In the genomic region with DNA sequence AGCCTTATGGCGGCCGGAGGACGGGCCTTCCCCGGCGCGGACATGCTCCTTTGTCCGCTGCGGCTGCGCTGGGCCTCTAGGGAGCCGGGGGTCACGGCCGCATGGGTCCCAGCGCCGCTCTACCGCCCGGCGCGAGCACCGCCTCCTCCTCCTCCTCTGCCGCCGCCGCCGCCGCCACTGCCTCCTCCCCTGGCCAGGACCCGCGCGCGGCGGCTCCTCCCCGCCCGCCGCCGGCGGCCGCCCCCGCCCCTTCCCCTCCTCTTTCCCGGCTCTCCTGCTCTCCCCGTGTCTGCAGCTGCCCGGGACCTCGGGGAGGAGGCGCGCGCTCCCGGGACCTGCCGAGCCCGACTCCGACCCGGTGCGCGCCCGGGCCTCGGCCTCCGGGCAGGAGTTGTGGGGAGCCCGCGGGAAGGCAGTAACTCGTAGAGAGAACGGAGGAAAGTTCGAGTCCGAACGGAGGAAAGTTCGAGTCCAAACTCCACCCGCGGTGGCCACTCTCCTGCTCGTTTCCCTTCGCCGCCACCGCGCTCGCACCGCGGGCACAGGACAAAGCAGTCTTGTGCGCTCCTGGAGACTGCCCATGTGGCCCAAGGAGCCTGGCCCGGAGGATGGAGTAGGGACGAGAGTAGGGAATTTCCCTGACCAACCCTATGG, we compare ENCODE assay signal across 1 cellular context.
TF ChIP-seq lines count a peak whose summit lies in the region.

A gene with protein sequence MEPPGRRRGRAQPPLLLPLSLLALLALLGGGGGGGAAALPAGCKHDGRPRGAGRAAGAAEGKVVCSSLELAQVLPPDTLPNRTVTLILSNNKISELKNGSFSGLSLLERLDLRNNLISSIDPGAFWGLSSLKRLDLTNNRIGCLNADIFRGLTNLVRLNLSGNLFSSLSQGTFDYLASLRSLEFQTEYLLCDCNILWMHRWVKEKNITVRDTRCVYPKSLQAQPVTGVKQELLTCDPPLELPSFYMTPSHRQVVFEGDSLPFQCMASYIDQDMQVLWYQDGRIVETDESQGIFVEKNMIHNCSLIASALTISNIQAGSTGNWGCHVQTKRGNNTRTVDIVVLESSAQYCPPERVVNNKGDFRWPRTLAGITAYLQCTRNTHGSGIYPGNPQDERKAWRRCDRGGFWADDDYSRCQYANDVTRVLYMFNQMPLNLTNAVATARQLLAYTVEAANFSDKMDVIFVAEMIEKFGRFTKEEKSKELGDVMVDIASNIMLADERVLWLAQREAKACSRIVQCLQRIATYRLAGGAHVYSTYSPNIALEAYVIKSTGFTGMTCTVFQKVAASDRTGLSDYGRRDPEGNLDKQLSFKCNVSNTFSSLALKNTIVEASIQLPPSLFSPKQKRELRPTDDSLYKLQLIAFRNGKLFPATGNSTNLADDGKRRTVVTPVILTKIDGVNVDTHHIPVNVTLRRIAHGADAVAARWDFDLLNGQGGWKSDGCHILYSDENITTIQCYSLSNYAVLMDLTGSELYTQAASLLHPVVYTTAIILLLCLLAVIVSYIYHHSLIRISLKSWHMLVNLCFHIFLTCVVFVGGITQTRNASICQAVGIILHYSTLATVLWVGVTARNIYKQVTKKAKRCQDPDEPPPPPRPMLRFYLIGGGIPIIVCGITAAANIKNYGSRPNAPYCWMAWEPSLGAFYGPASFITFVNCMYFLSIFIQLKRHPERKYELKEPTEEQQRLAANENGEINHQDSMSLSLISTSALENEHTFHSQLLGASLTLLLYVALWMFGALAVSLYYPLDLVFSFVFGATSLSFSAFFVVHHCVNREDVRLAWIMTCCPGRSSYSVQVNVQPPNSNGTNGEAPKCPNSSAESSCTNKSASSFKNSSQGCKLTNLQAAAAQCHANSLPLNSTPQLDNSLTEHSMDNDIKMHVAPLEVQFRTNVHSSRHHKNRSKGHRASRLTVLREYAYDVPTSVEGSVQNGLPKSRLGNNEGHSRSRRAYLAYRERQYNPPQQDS (N-terminal part only) (minus strand): TSS at position 179 of the 654 bp plus-strand sequence. CDS start 282 bp downstream, outside the sequence.

TF ChIP-seq in HepG2, 621 proteins besides CTCF, POLR2A, EP300 and RAD21 (continued from another document and continues in another):
- TF ChIP-seq, protein P1, sequence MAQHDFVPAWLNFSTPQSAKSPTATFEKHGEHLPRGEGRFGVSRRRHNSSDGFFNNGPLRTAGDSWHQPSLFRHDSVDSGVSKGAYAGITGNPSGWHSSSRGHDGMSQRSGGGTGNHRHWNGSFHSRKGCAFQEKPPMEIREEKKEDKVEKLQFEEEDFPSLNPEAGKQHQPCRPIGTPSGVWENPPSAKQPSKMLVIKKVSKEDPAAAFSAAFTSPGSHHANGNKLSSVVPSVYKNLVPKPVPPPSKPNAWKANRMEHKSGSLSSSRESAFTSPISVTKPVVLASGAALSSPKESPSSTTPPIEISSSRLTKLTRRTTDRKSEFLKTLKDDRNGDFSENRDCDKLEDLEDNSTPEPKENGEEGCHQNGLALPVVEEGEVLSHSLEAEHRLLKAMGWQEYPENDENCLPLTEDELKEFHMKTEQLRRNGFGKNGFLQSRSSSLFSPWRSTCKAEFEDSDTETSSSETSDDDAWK (CRISPR knock-in tag; IDR thresholded peaks at IDR 0.05): no peak
- TF ChIP-seq, protein P2, sequence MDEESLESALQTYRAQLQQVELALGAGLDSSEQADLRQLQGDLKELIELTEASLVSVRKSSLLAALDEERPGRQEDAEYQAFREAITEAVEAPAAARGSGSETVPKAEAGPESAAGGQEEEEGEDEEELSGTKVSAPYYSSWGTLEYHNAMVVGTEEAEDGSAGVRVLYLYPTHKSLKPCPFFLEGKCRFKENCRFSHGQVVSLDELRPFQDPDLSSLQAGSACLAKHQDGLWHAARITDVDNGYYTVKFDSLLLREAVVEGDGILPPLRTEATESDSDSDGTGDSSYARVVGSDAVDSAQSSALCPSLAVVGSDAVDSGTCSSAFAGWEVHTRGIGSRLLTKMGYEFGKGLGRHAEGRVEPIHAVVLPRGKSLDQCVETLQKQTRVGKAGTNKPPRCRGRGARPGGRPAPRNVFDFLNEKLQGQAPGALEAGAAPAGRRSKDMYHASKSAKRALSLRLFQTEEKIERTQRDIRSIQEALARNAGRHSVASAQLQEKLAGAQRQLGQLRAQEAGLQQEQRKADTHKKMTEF (CRISPR knock-in tag; IDR thresholded peaks at IDR 0.05): peak; percentile 2; the same call in 1 of the 2 replicates
- TF ChIP-seq NFKBIZ (CRISPR knock-in tag; IDR thresholded peaks at IDR 0.05) (no peak), TBL1XR1 (IDR thresholded peaks at IDR 0.05; ENCODE audit: borderline replicate concordance, low read length, partially characterized antibody) (no peak), HNF4A (CRISPR knock-in tag; IDR thresholded peaks at IDR 0.05) (peak; percentile 66), KAT2B (IDR thresholded peaks at IDR 0.05; ENCODE audit: borderline replicate concordance, low read depth, low read length) (no peak), PHF21A (CRISPR knock-in tag; IDR thresholded peaks at IDR 0.05) (no peak), RORA (CRISPR knock-in tag; IDR thresholded peaks at IDR 0.05) (no peak), SP4 (CRISPR knock-in tag; IDR thresholded peaks at IDR 0.05) (no peak), MTF2 (CRISPR knock-in tag; IDR thresholded peaks at IDR 0.05; ENCODE audit: borderline replicate concordance) (no peak), SIX1 (CRISPR knock-in tag; IDR thresholded peaks at IDR 0.05; ENCODE audit: borderline replicate concordance) (no peak), ZNF264 (CRISPR knock-in tag; IDR thresholded peaks at IDR 0.05) (no peak), ZNF143 (CRISPR knock-in tag; IDR thresholded peaks at IDR 0.05) (no peak), ZNF30 (CRISPR knock-in tag; IDR thresholded peaks at IDR 0.05) (no peak), ZZZ3 (CRISPR knock-in tag; IDR thresholded peaks at IDR 0.05; ENCODE audit: borderline replicate concordance) (no peak), ZNF776 (CRISPR knock-in tag; IDR thresholded peaks at IDR 0.05) (no peak), SPEN (CRISPR knock-in tag; IDR thresholded peaks at IDR 0.05; ENCODE audit: low read depth) (no peak)
- TF ChIP-seq, protein P3, sequence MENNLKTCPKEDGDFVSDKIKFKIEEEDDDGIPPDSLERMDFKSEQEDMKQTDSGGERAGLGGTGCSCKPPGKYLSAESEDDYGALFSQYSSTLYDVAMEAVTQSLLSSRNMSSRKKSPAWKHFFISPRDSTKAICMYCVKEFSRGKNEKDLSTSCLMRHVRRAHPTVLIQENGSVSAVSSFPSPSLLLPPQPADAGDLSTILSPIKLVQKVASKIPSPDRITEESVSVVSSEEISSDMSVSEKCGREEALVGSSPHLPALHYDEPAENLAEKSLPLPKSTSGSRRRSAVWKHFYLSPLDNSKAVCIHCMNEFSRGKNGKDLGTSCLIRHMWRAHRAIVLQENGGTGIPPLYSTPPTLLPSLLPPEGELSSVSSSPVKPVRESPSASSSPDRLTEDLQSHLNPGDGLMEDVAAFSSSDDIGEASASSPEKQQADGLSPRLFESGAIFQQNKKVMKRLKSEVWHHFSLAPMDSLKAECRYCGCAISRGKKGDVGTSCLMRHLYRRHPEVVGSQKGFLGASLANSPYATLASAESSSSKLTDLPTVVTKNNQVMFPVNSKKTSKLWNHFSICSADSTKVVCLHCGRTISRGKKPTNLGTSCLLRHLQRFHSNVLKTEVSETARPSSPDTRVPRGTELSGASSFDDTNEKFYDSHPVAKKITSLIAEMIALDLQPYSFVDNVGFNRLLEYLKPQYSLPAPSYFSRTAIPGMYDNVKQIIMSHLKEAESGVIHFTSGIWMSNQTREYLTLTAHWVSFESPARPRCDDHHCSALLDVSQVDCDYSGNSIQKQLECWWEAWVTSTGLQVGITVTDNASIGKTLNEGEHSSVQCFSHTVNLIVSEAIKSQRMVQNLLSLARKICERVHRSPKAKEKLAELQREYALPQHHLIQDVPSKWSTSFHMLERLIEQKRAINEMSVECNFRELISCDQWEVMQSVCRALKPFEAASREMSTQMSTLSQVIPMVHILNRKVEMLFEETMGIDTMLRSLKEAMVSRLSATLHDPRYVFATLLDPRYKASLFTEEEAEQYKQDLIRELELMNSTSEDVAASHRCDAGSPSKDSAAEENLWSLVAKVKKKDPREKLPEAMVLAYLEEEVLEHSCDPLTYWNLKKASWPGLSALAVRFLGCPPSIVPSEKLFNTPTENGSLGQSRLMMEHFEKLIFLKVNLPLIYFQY (CRISPR knock-in tag; IDR thresholded peaks at IDR 0.05; ENCODE audit: borderline replicate concordance): no peak
- TF ChIP-seq, protein P4, sequence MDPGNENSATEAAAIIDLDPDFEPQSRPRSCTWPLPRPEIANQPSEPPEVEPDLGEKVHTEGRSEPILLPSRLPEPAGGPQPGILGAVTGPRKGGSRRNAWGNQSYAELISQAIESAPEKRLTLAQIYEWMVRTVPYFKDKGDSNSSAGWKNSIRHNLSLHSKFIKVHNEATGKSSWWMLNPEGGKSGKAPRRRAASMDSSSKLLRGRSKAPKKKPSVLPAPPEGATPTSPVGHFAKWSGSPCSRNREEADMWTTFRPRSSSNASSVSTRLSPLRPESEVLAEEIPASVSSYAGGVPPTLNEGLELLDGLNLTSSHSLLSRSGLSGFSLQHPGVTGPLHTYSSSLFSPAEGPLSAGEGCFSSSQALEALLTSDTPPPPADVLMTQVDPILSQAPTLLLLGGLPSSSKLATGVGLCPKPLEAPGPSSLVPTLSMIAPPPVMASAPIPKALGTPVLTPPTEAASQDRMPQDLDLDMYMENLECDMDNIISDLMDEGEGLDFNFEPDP (CRISPR knock-in tag; conservative IDR thresholded peaks at IDR 0.05): no peak
- TF ChIP-seq, protein P5, sequence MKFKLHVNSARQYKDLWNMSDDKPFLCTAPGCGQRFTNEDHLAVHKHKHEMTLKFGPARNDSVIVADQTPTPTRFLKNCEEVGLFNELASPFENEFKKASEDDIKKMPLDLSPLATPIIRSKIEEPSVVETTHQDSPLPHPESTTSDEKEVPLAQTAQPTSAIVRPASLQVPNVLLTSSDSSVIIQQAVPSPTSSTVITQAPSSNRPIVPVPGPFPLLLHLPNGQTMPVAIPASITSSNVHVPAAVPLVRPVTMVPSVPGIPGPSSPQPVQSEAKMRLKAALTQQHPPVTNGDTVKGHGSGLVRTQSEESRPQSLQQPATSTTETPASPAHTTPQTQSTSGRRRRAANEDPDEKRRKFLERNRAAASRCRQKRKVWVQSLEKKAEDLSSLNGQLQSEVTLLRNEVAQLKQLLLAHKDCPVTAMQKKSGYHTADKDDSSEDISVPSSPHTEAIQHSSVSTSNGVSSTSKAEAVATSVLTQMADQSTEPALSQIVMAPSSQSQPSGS (CRISPR knock-in tag; IDR thresholded peaks at IDR 0.05): no peak
- TF ChIP-seq, protein P6, sequence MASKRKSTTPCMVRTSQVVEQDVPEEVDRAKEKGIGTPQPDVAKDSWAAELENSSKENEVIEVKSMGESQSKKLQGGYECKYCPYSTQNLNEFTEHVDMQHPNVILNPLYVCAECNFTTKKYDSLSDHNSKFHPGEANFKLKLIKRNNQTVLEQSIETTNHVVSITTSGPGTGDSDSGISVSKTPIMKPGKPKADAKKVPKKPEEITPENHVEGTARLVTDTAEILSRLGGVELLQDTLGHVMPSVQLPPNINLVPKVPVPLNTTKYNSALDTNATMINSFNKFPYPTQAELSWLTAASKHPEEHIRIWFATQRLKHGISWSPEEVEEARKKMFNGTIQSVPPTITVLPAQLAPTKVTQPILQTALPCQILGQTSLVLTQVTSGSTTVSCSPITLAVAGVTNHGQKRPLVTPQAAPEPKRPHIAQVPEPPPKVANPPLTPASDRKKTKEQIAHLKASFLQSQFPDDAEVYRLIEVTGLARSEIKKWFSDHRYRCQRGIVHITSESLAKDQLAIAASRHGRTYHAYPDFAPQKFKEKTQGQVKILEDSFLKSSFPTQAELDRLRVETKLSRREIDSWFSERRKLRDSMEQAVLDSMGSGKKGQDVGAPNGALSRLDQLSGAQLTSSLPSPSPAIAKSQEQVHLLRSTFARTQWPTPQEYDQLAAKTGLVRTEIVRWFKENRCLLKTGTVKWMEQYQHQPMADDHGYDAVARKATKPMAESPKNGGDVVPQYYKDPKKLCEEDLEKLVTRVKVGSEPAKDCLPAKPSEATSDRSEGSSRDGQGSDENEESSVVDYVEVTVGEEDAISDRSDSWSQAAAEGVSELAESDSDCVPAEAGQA (IDR thresholded peaks at IDR 0.05; ENCODE audit: low read depth): no peak
- TF ChIP-seq, protein P6 (CRISPR knock-in tag; IDR thresholded peaks at IDR 0.05; ENCODE audit: borderline replicate concordance): no peak
- TF ChIP-seq, protein P7, sequence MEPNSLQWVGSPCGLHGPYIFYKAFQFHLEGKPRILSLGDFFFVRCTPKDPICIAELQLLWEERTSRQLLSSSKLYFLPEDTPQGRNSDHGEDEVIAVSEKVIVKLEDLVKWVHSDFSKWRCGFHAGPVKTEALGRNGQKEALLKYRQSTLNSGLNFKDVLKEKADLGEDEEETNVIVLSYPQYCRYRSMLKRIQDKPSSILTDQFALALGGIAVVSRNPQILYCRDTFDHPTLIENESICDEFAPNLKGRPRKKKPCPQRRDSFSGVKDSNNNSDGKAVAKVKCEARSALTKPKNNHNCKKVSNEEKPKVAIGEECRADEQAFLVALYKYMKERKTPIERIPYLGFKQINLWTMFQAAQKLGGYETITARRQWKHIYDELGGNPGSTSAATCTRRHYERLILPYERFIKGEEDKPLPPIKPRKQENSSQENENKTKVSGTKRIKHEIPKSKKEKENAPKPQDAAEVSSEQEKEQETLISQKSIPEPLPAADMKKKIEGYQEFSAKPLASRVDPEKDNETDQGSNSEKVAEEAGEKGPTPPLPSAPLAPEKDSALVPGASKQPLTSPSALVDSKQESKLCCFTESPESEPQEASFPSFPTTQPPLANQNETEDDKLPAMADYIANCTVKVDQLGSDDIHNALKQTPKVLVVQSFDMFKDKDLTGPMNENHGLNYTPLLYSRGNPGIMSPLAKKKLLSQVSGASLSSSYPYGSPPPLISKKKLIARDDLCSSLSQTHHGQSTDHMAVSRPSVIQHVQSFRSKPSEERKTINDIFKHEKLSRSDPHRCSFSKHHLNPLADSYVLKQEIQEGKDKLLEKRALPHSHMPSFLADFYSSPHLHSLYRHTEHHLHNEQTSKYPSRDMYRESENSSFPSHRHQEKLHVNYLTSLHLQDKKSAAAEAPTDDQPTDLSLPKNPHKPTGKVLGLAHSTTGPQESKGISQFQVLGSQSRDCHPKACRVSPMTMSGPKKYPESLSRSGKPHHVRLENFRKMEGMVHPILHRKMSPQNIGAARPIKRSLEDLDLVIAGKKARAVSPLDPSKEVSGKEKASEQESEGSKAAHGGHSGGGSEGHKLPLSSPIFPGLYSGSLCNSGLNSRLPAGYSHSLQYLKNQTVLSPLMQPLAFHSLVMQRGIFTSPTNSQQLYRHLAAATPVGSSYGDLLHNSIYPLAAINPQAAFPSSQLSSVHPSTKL (CRISPR knock-in tag; IDR thresholded peaks at IDR 0.05): 0 out of 2 replicates have a peak, but pooled peaks have one; percentile 41
